In the genomic region with DNA sequence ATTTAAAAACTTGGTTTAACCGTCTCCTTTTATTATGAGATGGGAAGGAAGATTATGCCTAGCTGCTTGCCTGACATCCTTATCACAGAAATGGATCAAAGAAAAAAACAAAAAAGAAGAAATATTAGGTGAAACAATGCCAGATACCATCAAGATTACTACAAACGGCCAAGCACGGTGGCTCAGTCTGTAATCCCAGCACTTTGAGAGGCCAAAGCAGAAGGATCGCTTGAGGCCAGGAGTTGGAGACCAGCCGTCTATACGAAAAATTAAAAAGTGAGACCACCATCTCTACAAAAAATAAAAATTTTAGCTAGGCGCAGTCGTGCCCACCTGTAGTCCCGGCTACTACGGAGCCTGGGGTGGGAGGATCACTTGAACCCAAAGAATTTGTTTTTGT, we compare ENCODE assay signal across 10 cellular contexts. TPM values are rescaled to one million over a fixed set of nuclear protein-coding genes. Genes with fewer than 3 reads are reported as not detected.
A peak's percentile ranks its signal among the peaks of the same experiment; 100 is the strongest.
DNase-seq lines count a peak whose midpoint lies in the region; ATAC-seq and TF ChIP-seq lines count a peak whose summit lies in the region.
"Had no signal": no experiment of that assay in that cellular context is flagged by ENCODE, and none has a peak within 500 bp of the region (broad histone marks: within the 10 kb centered on the region; RNA-seq: fewer than 3 reads in every experiment).

No MANE protein-coding gene starts in this region.

- H3K27me3 Mint-ChIP-seq in activated CD4-positive, alpha-beta T cell treated with anti-CD3 and anti-CD28 coated beads for 36 hours: no peaks in the 10 kb centered on the region
- H3K27me3 Mint-ChIP-seq in activated B cell treated with CpG ODN at 0.5 μM for 24 hours: no peaks in the 10 kb centered on the region

- ATAC-seq in activated CD4-positive, alpha-beta T cell treated with anti-CD3 and anti-CD28 coated beads for 36 hours: no peak
- ATAC-seq in activated B cell treated with CpG ODN at 0.5 μM for 24 hours (ENCODE audit: low read depth) (no peak), right cardiac atrium (no peak)

- peaks cover 60% of the 10 kb centered on the region for H3K4me1 Mint-ChIP-seq in activated CD4-positive, alpha-beta T cell treated with anti-CD3 and anti-CD28 coated beads for 36 hours
- peaks cover 61% of the 10 kb centered on the region for H3K4me1 Mint-ChIP-seq in activated B cell treated with CpG ODN at 0.5 μM for 24 hours

- DNase-seq in activated CD4-positive, alpha-beta T cell treated with anti-CD3 and anti-CD28 coated beads for 36 hours: no peak
- no peak for DNase-seq in activated CD4-positive, alpha-beta T cell treated with anti-CD3 and anti-CD28 coated beads, Interleukin-2, amount 50 U/mL, for 1 hour
- DNase-seq in activated B cell treated with CpG ODN at 0.5 μM for 24 hours: no peak
- DNase-seq in right cardiac atrium: no peak
- no peak for DNase-seq in DMS153 (lab: John Stamatoyannopoulos, UW)
- no peak for DNase-seq in DMS79 (lab: John Stamatoyannopoulos, UW)
- no peak for DNase-seq in NCI-H526 treated with DMSO at 0.1 percent for 48 hours (lab: John Stamatoyannopoulos, UW)
- DNase-seq: NCI-H524 treated with DMSO at 0.1 percent for 48 hours had no signal

- H3K36me3 ChIP-seq in subcutaneous abdominal adipose tissue (ENCODE audit: control insufficient read depth in 5 of 5, insufficient read depth in 5 of 5, low read length in 5 of 5): no peaks in the 10 kb centered on the region
- H3K36me3 ChIP-seq: adrenal gland had no signal

- H3K27ac ChIP-seq in right cardiac atrium (ENCODE audit: low read length) (peak overlapping the region; percentile 48), subcutaneous abdominal adipose tissue (ENCODE audit: low read depth, low read length) (peak overlapping the region; percentile 90)

- peak overlapping the region; percentile 98 for H3K4me3 Mint-ChIP-seq in activated CD4-positive, alpha-beta T cell treated with anti-CD3 and anti-CD28 coated beads for 36 hours
- H3K4me3 Mint-ChIP-seq in activated B cell treated with CpG ODN at 0.5 μM for 24 hours: peak overlapping the region; percentile 94

- H3K9ac ChIP-seq in subcutaneous abdominal adipose tissue (ENCODE audit: low read length in 5 of 5): peak overlapping the region; percentile 10 to 92 (median 84)

- peaks cover under 1% of the 10 kb centered on the region for H3K36me3 Mint-ChIP-seq in activated CD4-positive, alpha-beta T cell treated with anti-CD3 and anti-CD28 coated beads for 36 hours (ENCODE audit: low read depth)
- peaks cover 10% of the 10 kb centered on the region for H3K36me3 Mint-ChIP-seq in activated B cell treated with CpG ODN at 0.5 μM for 24 hours (ENCODE audit: low read depth)

- H3K9me3 Mint-ChIP-seq in activated CD4-positive, alpha-beta T cell treated with anti-CD3 and anti-CD28 coated beads for 36 hours (ENCODE audit: low read depth): no peaks in the 10 kb centered on the region
- no peaks in the 10 kb centered on the region for H3K9me3 Mint-ChIP-seq in activated B cell treated with CpG ODN at 0.5 μM for 24 hours

- CTCF ChIA-PET in activated CD4-positive, alpha-beta T cell treated with anti-CD3 and anti-CD28 coated beads for 36 hours (lab: Charles Lee): no interaction called here
- CTCF ChIA-PET in activated B cell treated with CpG ODN at 0.5 μM for 24 hours (lab: Charles Lee): no interaction called here

- TF ChIP-seq CTCF in activated B cell treated with CpG ODN at 0.5 μM for 24 hours (IDR thresholded peaks at IDR 0.05): no peak

- H3K4me3 ChIP-seq in right cardiac atrium (ENCODE audit: low read length) (peak overlapping the region; percentile 96), subcutaneous abdominal adipose tissue (ENCODE audit: low read depth in 1 of 5, low read length in 5 of 5) (peak overlapping the region; percentile 88 to 97 (median 95))

- peak overlapping the region; percentile 83 for H3K27ac Mint-ChIP-seq in activated CD4-positive, alpha-beta T cell treated with anti-CD3 and anti-CD28 coated beads for 36 hours
- peak overlapping the region; percentile 46 for H3K27ac Mint-ChIP-seq in activated B cell treated with CpG ODN at 0.5 μM for 24 hours

- no peaks in the 10 kb centered on the region for H3K9me3 ChIP-seq in right cardiac atrium (ENCODE audit: control insufficient read depth, low read length)
- H3K9me3 ChIP-seq in subcutaneous abdominal adipose tissue (ENCODE audit: control insufficient read depth in 5 of 5, low read length in 5 of 5): no peaks in the 10 kb centered on the region
- H3K9me3 ChIP-seq: adrenal gland had no signal

- H3K27me3 ChIP-seq in right cardiac atrium (ENCODE audit: control insufficient read depth, insufficient read depth) (no peaks in the 10 kb centered on the region), subcutaneous abdominal adipose tissue (ENCODE audit: control insufficient read depth in 5 of 5, insufficient read depth in 4 of 5, low read length in 5 of 5) (no peaks in the 10 kb centered on the region)
- H3K27me3 ChIP-seq: adrenal gland had no signal

- POLR2A ChIA-PET in activated CD4-positive, alpha-beta T cell treated with anti-CD3 and anti-CD28 coated beads for 36 hours (lab: Charles Lee): interaction anchor here (0.7 kb wide), 1 partner anchor 1077 kb away, joined by 5 read pairs; no protein-coding TSS in a partner anchor
- POLR2A ChIA-PET in activated B cell treated with CpG ODN at 0.5 μM for 24 hours (lab: Charles Lee): interaction anchor here (3.5 kb wide), 1 partner anchor 54 kb away, joined by 38 read pairs; a partner anchor contains a TSS

- H3K4me1 ChIP-seq in right cardiac atrium (ENCODE audit: control insufficient read depth, insufficient read depth, low read length): peaks cover 3% of the 10 kb centered on the region
- peaks cover 0 to 50% (median 34%) of the 10 kb centered on the region in 5 donors for H3K4me1 ChIP-seq in subcutaneous abdominal adipose tissue (ENCODE audit: control insufficient read depth in 5 of 5, insufficient read depth in 5 of 5, low read length in 5 of 5)

- intact Hi-C loops in activated CD4-positive, alpha-beta T cell treated with anti-CD3 and anti-CD28 coated beads for 36 hours (cut with DNase I, micrococcal nuclease): loop anchor here (2.0 to 10.0 kb wide), 5 partner anchors 35 to 433 kb away; a partner anchor contains a TSS
- intact Hi-C loops in activated B cell treated with CpG ODN at 0.5 μM for 24 hours (cut with micrococcal nuclease): no loop called here
- intact Hi-C loops in right cardiac atrium (cut with DNase I): loop anchor here in 1 of 4 donors (10.0 kb wide), 3 partner anchors 53 to 193 kb away; no protein-coding TSS in a partner anchor

- WGBS in right cardiac atrium: 45% methylated on average over 10 of the region's 10 CpGs

RNA-seq across cellular contexts. Expression of a gene that starts 2.3 kb away (rescaled TPM):
- total RNA-seq in activated CD4-positive, alpha-beta T cell treated with anti-CD3 and anti-CD28 coated beads for 36 hours: 10 to 100 TPM; 67.9 to 69.8 TPM
- total RNA-seq in activated B cell treated with CpG ODN at 0.5 μM for 24 hours (82.4 and 91.5 TPM in 2 replicates), right cardiac atrium (10 to 100 TPM; 40.3 to 50.7 (median 43.9) TPM)
- 13.5 TPM for polyA plus RNA-seq in right cardiac atrium

RNA-seq across cellular contexts. Expression of a gene that starts 53.1 kb away (rescaled TPM):
- total RNA-seq in activated CD4-positive, alpha-beta T cell treated with anti-CD3 and anti-CD28 coated beads for 36 hours: 100 to 1,000 TPM; 113 to 162 TPM
- 100 and 104 TPM in 2 replicates for total RNA-seq in activated B cell treated with CpG ODN at 0.5 μM for 24 hours
- total RNA-seq in right cardiac atrium: 100 to 1,000 TPM; 150 to 155 (median 151) TPM
- 193 TPM for polyA plus RNA-seq in right cardiac atrium
